Comparison of ENCODE assay signal across 15 cellular contexts in genomic region chr7:92715963-92716362, GRCh38.
"Had no signal": no experiment of that assay in that cellular context is flagged by ENCODE, and none has a peak within 500 bp of the region (broad histone marks: within the 10 kb centered on the region; RNA-seq: fewer than 3 reads in every experiment).

No MANE protein-coding gene starts in this region.

- FAIRE-seq: astrocyte, TTC549 had no signal

- H3K27ac ChIP-seq: upper lobe of right lung had no signal

- H3K36me3 ChIP-seq: upper lobe of right lung had no signal

- H3K9me3 ChIP-seq: upper lobe of right lung had no signal

- DNase-seq: activated B cell treated with CpG ODN at 0.5 μM for 24 hours; activated CD4-positive, alpha-beta T cell treated with anti-CD3 and anti-CD28 coated beads, Interleukin-2, amount 10 ng/mL, durations not matched to agents 24 days and 14 days; activated CD8-positive, alpha-beta memory T cell treated with anti-CD3 and anti-CD28 coated beads for 24 hours; activated naive CD8-positive, alpha-beta T cell treated with anti-CD3 and anti-CD28 coated beads for 36 hours; effector CD8-positive, alpha-beta T cell; hippocampal formation; kidney glomerular epithelial cell; posterior cingulate gyrus; substantia nigra; upper lobe of right lung had no signal

- H3K27me3 ChIP-seq: upper lobe of right lung had no signal

- H3K4me3 Mint-ChIP-seq: activated B cell treated with CpG ODN at 0.5 μM for 24 hours; activated CD4-positive, alpha-beta T cell treated with anti-CD3 and anti-CD28 coated beads, Interleukin-2, amount 10 ng/mL, durations not matched to agents 24 days and 14 days; activated naive CD8-positive, alpha-beta T cell treated with anti-CD3 and anti-CD28 coated beads for 36 hours; T-helper 1 cell treated with Interleukin-12 subunit alpha and Interleukin-12 subunit beta and Interleukin-4 antibody, amounts not matched to agents 30 μg/mL and 1 μg/mL, for 36 hours had no signal

- ATAC-seq: upper lobe of right lung had no signal

- H3K27me3 Mint-ChIP-seq: activated B cell treated with CpG ODN at 0.5 μM for 24 hours; activated CD4-positive, alpha-beta T cell treated with anti-CD3 and anti-CD28 coated beads, Interleukin-2, amount 10 ng/mL, durations not matched to agents 24 days and 14 days; activated naive CD8-positive, alpha-beta T cell treated with anti-CD3 and anti-CD28 coated beads for 36 hours had no signal

- H3K9me3 Mint-ChIP-seq: activated B cell treated with CpG ODN at 0.5 μM for 24 hours; activated CD4-positive, alpha-beta T cell treated with anti-CD3 and anti-CD28 coated beads, Interleukin-2, amount 10 ng/mL, durations not matched to agents 24 days and 14 days; activated naive CD8-positive, alpha-beta T cell treated with anti-CD3 and anti-CD28 coated beads for 36 hours; T-helper 1 cell treated with Interleukin-12 subunit alpha and Interleukin-12 subunit beta and Interleukin-4 antibody, amounts not matched to agents 30 μg/mL and 1 μg/mL, for 36 hours had no signal

- H3K27ac Mint-ChIP-seq: activated B cell treated with CpG ODN at 0.5 μM for 24 hours; activated CD4-positive, alpha-beta T cell treated with anti-CD3 and anti-CD28 coated beads, Interleukin-2, amount 10 ng/mL, durations not matched to agents 24 days and 14 days; activated naive CD8-positive, alpha-beta T cell treated with anti-CD3 and anti-CD28 coated beads for 36 hours had no signal

- H3K4me3 ChIP-seq: coronary artery, smooth muscle cell, upper lobe of right lung had no signal
